Comparison of ENCODE assay signal across 11 cellular contexts in genomic region chr20:7772376-7772775, GRCh38.
DNase-seq lines count a peak whose midpoint lies in the region; TF ChIP-seq lines count a peak whose summit lies in the region.
"Had no signal": no experiment of that assay in that cellular context is flagged by ENCODE, and none has a peak within 500 bp of the region (broad histone marks: within the 10 kb centered on the region; RNA-seq: fewer than 3 reads in every experiment).

No MANE protein-coding gene starts in this region.

- H3K4me3 ChIP-seq in brain microvascular endothelial cell (ENCODE audit: low read depth, low read length): no peak overlapping the region

- DNase-seq in DMS79 (lab: John Stamatoyannopoulos, UW) (peak; percentile 9), NCI-H146 (lab: John Stamatoyannopoulos, UW) (peak; percentile 70), brain microvascular endothelial cell (peak; percentile 4), myocyte (ENCODE audit: low read depth) (peak; percentile 51), HuH-7.5 (ENCODE audit: low spot score) (no peak), hypothalamus (lab: John Stamatoyannopoulos, UW) (no peak), C1 segment of cervical spinal cord (lab: John Stamatoyannopoulos, UW) (no peak), OCI-M1 (lab: John Stamatoyannopoulos, UW) (no peak)
- DNase-seq: activated CD8-positive, alpha-beta memory T cell treated with anti-CD3 and anti-CD28 coated beads, Interleukin-2, amount 10 ng/mL, durations not matched to agents 7 days and 5 days; effector CD4-positive, alpha-beta T cell; NCI-H1048 had no signal

- H3K36me3 ChIP-seq in brain microvascular endothelial cell (replicated peaks): no peaks in the 10 kb centered on the region

- no peak overlapping the region for H3K27ac ChIP-seq in brain microvascular endothelial cell

- in situ Hi-C loops in brain microvascular endothelial cell (cut with HindIII; ENCODE audit: low pct_ligation_motif_present, low sequenced_read_pairs): no loop called here

- TF ChIP-seq CTCF in brain microvascular endothelial cell (IDR thresholded peaks at IDR 0.05; ENCODE audit: low read depth, low read length, missing control alignments): no peak

- H3K27me3 ChIP-seq in brain microvascular endothelial cell (replicated peaks): no peaks in the 10 kb centered on the region

Comparison
In these comparisons a context has a peak if more than half of its experiments do, and no peak if none do; other contexts are left out.
1. DNase-seq: peak in DMS79 (single experiment), NCI-H146 (single experiment), brain microvascular endothelial cell (single experiment) and myocyte (single experiment); none in HuH-7.5 (single experiment), hypothalamus (0 of 51), C1 segment of cervical spinal cord (0 of 14) and OCI-M1 (single experiment).